29 cellular contexts compared by ENCODE assay signal in genomic region chr12:15646586-15646985, GRCh38.
"Had no signal": no experiment of that assay in that cellular context is flagged by ENCODE, and none has a peak within 500 bp of the region (broad histone marks: within the 10 kb centered on the region; RNA-seq: fewer than 3 reads in every experiment).

No MANE protein-coding gene starts in this region.

- H3K9me3 ChIP-seq: gastroesophageal sphincter, heart left ventricle, left lung, mucosa of descending colon, neutrophil, psoas muscle, sigmoid colon, suprapubic skin, transverse colon, upper lobe of right lung, uterus had no signal

- H3K36me3 Mint-ChIP-seq: naive B cell; natural killer cell treated with Interleukin-12 subunit alpha and Interleukin-12 subunit beta and Interleukin-15 and Interleukin-18, amount 100 ng/mL, for 72 hours had no signal

- ATAC-seq: foreskin keratinocyte; gastroesophageal sphincter; heart left ventricle; left cardiac atrium; left lung; mucosa of descending colon; natural killer cell treated with Interleukin-12 subunit alpha and Interleukin-12 subunit beta and Interleukin-15 and Interleukin-18, amount 100 ng/mL, for 72 hours; psoas muscle; right cardiac atrium; stimulated activated naive CD8-positive, alpha-beta T cell treated with anti-CD3 and anti-CD28 coated beads, Interleukin-15, amount 100 ng/mL, for 72 hours; upper lobe of right lung had no signal

- H3K27me3 ChIP-seq: dorsolateral prefrontal cortex, foreskin keratinocyte, gastroesophageal sphincter, heart left ventricle, left lung, neutrophil, sigmoid colon, suprapubic skin, transverse colon, upper lobe of right lung, uterus had no signal

- H3K4me1 ChIP-seq: foreskin keratinocyte, gastroesophageal sphincter, heart left ventricle, left lung, psoas muscle, suprapubic skin, transverse colon, upper lobe of right lung, uterus had no signal

- H3K27ac Mint-ChIP-seq: mesothelial cell of epicardium; naive B cell; natural killer cell treated with Interleukin-12 subunit alpha and Interleukin-12 subunit beta and Interleukin-15 and Interleukin-18, amount 100 ng/mL, for 72 hours; stimulated activated naive CD8-positive, alpha-beta T cell treated with anti-CD3 and anti-CD28 coated beads, Interleukin-15, amount 100 ng/mL, for 72 hours had no signal

- H3K27ac ChIP-seq: dorsolateral prefrontal cortex, foreskin keratinocyte, gastroesophageal sphincter, left lung, neutrophil, psoas muscle, sigmoid colon, skin epidermis, suprapubic skin, transverse colon, upper lobe of right lung, uterus had no signal

- H3K36me3 ChIP-seq: left lung, neutrophil, uterus had no signal

- H3K4me3 ChIP-seq: dorsolateral prefrontal cortex, gastroesophageal sphincter, heart left ventricle, left lung, mucosa of descending colon, psoas muscle, sigmoid colon, skin epidermis, suprapubic skin, transverse colon, upper lobe of right lung, uterus had no signal

- H3K9me3 Mint-ChIP-seq: mesothelial cell of epicardium; naive B cell; natural killer cell treated with Interleukin-12 subunit alpha and Interleukin-12 subunit beta and Interleukin-15 and Interleukin-18, amount 100 ng/mL, for 72 hours; neural crest cell; stimulated activated naive CD8-positive, alpha-beta T cell treated with anti-CD3 and anti-CD28 coated beads, Interleukin-15, amount 100 ng/mL, for 72 hours had no signal

- DNase-seq: dorsolateral prefrontal cortex; effector CD4-positive, alpha-beta T cell; foreskin keratinocyte; heart left ventricle; hippocampal formation; left cardiac atrium; left lung; mesenchymal stem cell; mucosa of descending colon; naive B cell; posterior cingulate gyrus; psoas muscle; right cardiac atrium; sigmoid colon; stimulated activated CD4-positive, alpha-beta T cell treated with anti-CD3 and anti-CD28 coated beads, Interleukin-1b, Interleukin-23, amount 100 ng/mL, for 48 hours; stimulated activated CD4-positive, alpha-beta T cell treated with anti-CD3 and anti-CD28 coated beads, Interleukin-4, amount 100 ng/mL, for 1 hour; stimulated activated CD8-positive, alpha-beta memory T cell treated with anti-CD3 and anti-CD28 coated beads, Interleukin-4, amount 100 ng/mL, for 48 hours; stimulated activated naive CD4-positive, alpha-beta T cell; stimulated activated naive CD8-positive, alpha-beta T cell treated with anti-CD3 and anti-CD28 coated beads, Interleukin-15, amount 100 ng/mL, for 72 hours; transverse colon; upper lobe of right lung; uterus had no signal

- H3K4me3 Mint-ChIP-seq: mesothelial cell of epicardium; naive B cell; natural killer cell treated with Interleukin-12 subunit alpha and Interleukin-12 subunit beta and Interleukin-15 and Interleukin-18, amount 100 ng/mL, for 72 hours; neural crest cell; stimulated activated naive CD8-positive, alpha-beta T cell treated with anti-CD3 and anti-CD28 coated beads, Interleukin-15, amount 100 ng/mL, for 72 hours had no signal

- H3K4me1 Mint-ChIP-seq: naive B cell; stimulated activated naive CD8-positive, alpha-beta T cell treated with anti-CD3 and anti-CD28 coated beads, Interleukin-15, amount 100 ng/mL, for 72 hours had no signal

- H3K27me3 Mint-ChIP-seq: naive B cell; natural killer cell treated with Interleukin-12 subunit alpha and Interleukin-12 subunit beta and Interleukin-15 and Interleukin-18, amount 100 ng/mL, for 72 hours; stimulated activated naive CD8-positive, alpha-beta T cell treated with anti-CD3 and anti-CD28 coated beads, Interleukin-15, amount 100 ng/mL, for 72 hours had no signal
